19 cellular contexts compared by ENCODE assay signal in genomic region chr18:26071725-26072124, GRCh38.
"Had no signal": no experiment of that assay in that cellular context is flagged by ENCODE, and none has a peak within 500 bp of the region (broad histone marks: within the 10 kb centered on the region; RNA-seq: fewer than 3 reads in every experiment).

No MANE protein-coding gene starts in this region.

- H3K27ac ChIP-seq: breast epithelium, gastroesophageal sphincter, heart right ventricle, parathyroid adenoma, tibial nerve had no signal

- DNase-seq: activated CD4-positive, alpha-beta T cell treated with anti-CD3 and anti-CD28 coated beads for 36 hours; activated CD8-positive, alpha-beta T cell treated with anti-CD3 and anti-CD28 coated beads for 36 hours; activated gamma-delta T cell treated with Interleukin-2 at 50 U/mL for 16 hours; activated T-cell treated with anti-CD3 and anti-CD28 coated beads, Interleukin-2, amount 50 U/mL, for 48 hours; amygdala; heart right ventricle; islet precursor cell; mammary epithelial cell; naive thymus-derived CD4-positive, alpha-beta T cell; stimulated activated CD4-positive, alpha-beta T cell treated with anti-CD3 and anti-CD28 coated beads, Interleukin-12 subunit alpha, Interleukin-12 subunit beta, amount 100 ng/mL, for 4 hours; stimulated activated CD4-positive, alpha-beta T cell treated with anti-CD3 and anti-CD28 coated beads, Interleukin-2, amount 100 ng/mL, for 24 hours; T-helper 1 cell; T1000 had no signal

- H3K4me1 ChIP-seq: breast epithelium, gastroesophageal sphincter, parathyroid adenoma had no signal

- ATAC-seq: activated CD4-positive, alpha-beta T cell treated with anti-CD3 and anti-CD28 coated beads for 36 hours; activated CD8-positive, alpha-beta T cell treated with anti-CD3 and anti-CD28 coated beads for 36 hours; gastroesophageal sphincter; heart right ventricle; naive thymus-derived CD4-positive, alpha-beta T cell; SK-N-SH treated with all-trans-retinoic acid at 6 μM for 48 hours; stimulated activated effector memory CD8-positive, alpha-beta T cell treated with anti-CD3 and anti-CD28 coated beads, Interleukin-12 subunit alpha, Interleukin-12 subunit beta, amount 100 ng/mL, for 72 hours had no signal

- H3K9ac ChIP-seq: parathyroid adenoma had no signal

- H3K27me3 ChIP-seq: breast epithelium, gastroesophageal sphincter, heart right ventricle, tibial nerve had no signal

- H3K4me3 ChIP-seq: breast epithelium, gastroesophageal sphincter, heart right ventricle, tibial nerve had no signal

- H2AFZ ChIP-seq: parathyroid adenoma had no signal
